Comparison of ENCODE assay signal across 1 cellular context in genomic region chr9:33880562-33881089, GRCh38.
TF ChIP-seq lines count a peak whose summit lies in the region.

No MANE protein-coding gene starts in this region.

TF ChIP-seq in H1, 55 proteins besides CTCF, POLR2A, EP300 and RAD21 (continued from another document):
- TF ChIP-seq SRF (IDR thresholded peaks at IDR 0.05; ENCODE audit: low read depth, low read length) (no peak), SAP30 (IDR thresholded peaks at IDR 0.05; ENCODE audit: insufficient read depth, insufficient replicate concordance, low read length) (no peak), CHD7 (IDR thresholded peaks at IDR 0.05; ENCODE audit: insufficient replicate concordance, low read length) (no peak), SUZ12 (IDR thresholded peaks at IDR 0.05; ENCODE audit: low read length) (no peak), CBX8 (IDR thresholded peaks at IDR 0.05; ENCODE audit: borderline replicate concordance, low read depth, low read length) (no peak)
